ENCODE assay signal across 19 cellular contexts in genomic region chr4:53779025-53779424, GRCh38.
"Had no signal": no experiment of that assay in that cellular context is flagged by ENCODE, and none has a peak within 500 bp of the region (broad histone marks: within the 10 kb centered on the region; RNA-seq: fewer than 3 reads in every experiment).

No MANE protein-coding gene starts in this region.

- ATAC-seq: left colon; naive thymus-derived CD4-positive, alpha-beta T cell; sciatic nerve had no signal

- H3K9me3 ChIP-seq: neutrophil, stomach, thoracic aorta, transverse colon had no signal

- H3K36me3 Mint-ChIP-seq: naive thymus-derived CD4-positive, alpha-beta T cell had no signal

- H3K36me3 ChIP-seq: neutrophil, stomach, thoracic aorta, transverse colon had no signal

- H3K27me3 ChIP-seq: transverse colon had no signal

- H3K27ac ChIP-seq: dorsolateral prefrontal cortex, neutrophil, thoracic aorta, transverse colon had no signal

- H3K4me3 Mint-ChIP-seq: naive thymus-derived CD4-positive, alpha-beta T cell had no signal

- DNase-seq: cortex of kidney; dorsolateral prefrontal cortex; effector CD8-positive, alpha-beta T cell; foreskin fibroblast; left colon; left ventricle myocardium superior; mesendoderm; naive thymus-derived CD4-positive, alpha-beta T cell; posterior cingulate gyrus; stimulated activated CD4-positive, alpha-beta T cell treated with anti-CD3 and anti-CD28 coated beads, Interleukin-2, amount 100 ng/mL, for 24 hours; stimulated activated CD4-positive, alpha-beta T cell treated with anti-CD3 and anti-CD28 coated beads, Interleukin-4, amount 100 ng/mL, for 4 hours; stimulated activated naive CD4-positive, alpha-beta T cell; stomach; substantia nigra; transverse colon had no signal

- H3K4me1 ChIP-seq: stomach, transverse colon had no signal

- H3K27ac Mint-ChIP-seq: naive thymus-derived CD4-positive, alpha-beta T cell had no signal

- H3K4me3 ChIP-seq: dorsolateral prefrontal cortex, lung, stomach, thoracic aorta, transverse colon had no signal
